In genomic region chr17:57995076-57995956, GRCh38 we compare ENCODE assay signal across 1 cellular context.
TF ChIP-seq lines count a peak whose summit lies in the region.

No MANE protein-coding gene starts in this region.

TF ChIP-seq in HepG2, 621 proteins besides CTCF, POLR2A, EP300 and RAD21 (continued from another document and continues in another):
- TF ChIP-seq AKNA (CRISPR knock-in tag; IDR thresholded peaks at IDR 0.05; ENCODE audit: borderline replicate concordance) (0 out of 2 replicates have a peak, but pooled peaks have one; percentile 24), KAT7 (CRISPR knock-in tag; IDR thresholded peaks at IDR 0.05; ENCODE audit: borderline replicate concordance) (no peak; the same call in 1 of the 2 replicates), ZGPAT (CRISPR knock-in tag; IDR thresholded peaks at IDR 0.05) (no peak; the same call in 1 of the 2 replicates), GTF3A (CRISPR knock-in tag; conservative IDR thresholded peaks at IDR 0.05) (0 out of 2 replicates have a peak, but pooled peaks have one; percentile 32), ATF7 (IDR thresholded peaks at IDR 0.05) (no peak), ATF7 (CRISPR knock-in tag; IDR thresholded peaks at IDR 0.05) (no peak), EHMT2 (IDR thresholded peaks at IDR 0.05; ENCODE audit: borderline replicate concordance, low read depth, low read length) (no peak), MIXL1 (CRISPR knock-in tag; IDR thresholded peaks at IDR 0.05) (peak; percentile 39; the same call in 1 of the 2 replicates), CHD2 (IDR thresholded peaks at IDR 0.05; ENCODE audit: low read depth, low read length) (no peak), PRDM10 (CRISPR knock-in tag; IDR thresholded peaks at IDR 0.05; ENCODE audit: low read depth) (peak; percentile 40; the same call in 1 of the 2 replicates), ZNF12 (CRISPR knock-in tag; IDR thresholded peaks at IDR 0.05) (0 out of 2 replicates have a peak, but pooled peaks have one; percentile 18), LCORL (IDR thresholded peaks at IDR 0.05) (no peak), LCORL (CRISPR knock-in tag; IDR thresholded peaks at IDR 0.05) (no peak), HMGXB4 (CRISPR knock-in tag; IDR thresholded peaks at IDR 0.05; ENCODE audit: borderline replicate concordance in 1 of 2, low read depth in 1 of 2) (peak; percentile 30 to 37; a peak in 1 of 4 replicates), DPF2 (CRISPR knock-in tag; IDR thresholded peaks at IDR 0.05; ENCODE audit: borderline replicate concordance, low read depth) (no peak), ESRRA (CRISPR knock-in tag; IDR thresholded peaks at IDR 0.05; ENCODE audit: low read depth) (0 out of 2 replicates have a peak, but pooled peaks have one; percentile 26), ZNF143 (CRISPR knock-in tag; IDR thresholded peaks at IDR 0.05) (no peak), ZNF331 (CRISPR knock-in tag; IDR thresholded peaks at IDR 0.05) (peak; percentile 33; the same call in 1 of the 2 replicates), ZFP82 (CRISPR knock-in tag; IDR thresholded peaks at IDR 0.05; ENCODE audit: borderline replicate concordance) (0 out of 2 replicates have a peak, but pooled peaks have one; percentile 18), STAG1 (CRISPR knock-in tag; IDR thresholded peaks at IDR 0.05) (peak; percentile 94), ZNF724P (CRISPR knock-in tag; IDR thresholded peaks at IDR 0.05; ENCODE audit: borderline replicate concordance) (no peak), THAP7 (CRISPR knock-in tag; IDR thresholded peaks at IDR 0.05) (no peak), RXRB (CRISPR knock-in tag; IDR thresholded peaks at IDR 0.05; ENCODE audit: borderline replicate concordance) (peak; percentile 25; the same call in 1 of the 2 replicates), NCOA5 (CRISPR knock-in tag; IDR thresholded peaks at IDR 0.05) (no peak), ZBTB33 (CRISPR knock-in tag; IDR thresholded peaks at IDR 0.05) (peak; percentile 34; the same call in 1 of the 2 replicates), CENPBD1 (CRISPR knock-in tag; IDR thresholded peaks at IDR 0.05; ENCODE audit: borderline replicate concordance, low read depth) (no peak), CAMTA2 (CRISPR knock-in tag; IDR thresholded peaks at IDR 0.05; ENCODE audit: borderline replicate concordance) (peak; percentile 39; the same call in 1 of the 2 replicates), HDAC2 (CRISPR knock-in tag; IDR thresholded peaks at IDR 0.05) (peak; percentile 35; the same call in 1 of the 2 replicates), PHF8 (CRISPR knock-in tag; IDR thresholded peaks at IDR 0.05) (0 out of 2 replicates have a peak, but pooled peaks have one; percentile 21), ZMYM4 (CRISPR knock-in tag; IDR thresholded peaks at IDR 0.05) (peak; percentile 52), ZFP36L2 (CRISPR knock-in tag; IDR thresholded peaks at IDR 0.05) (no peak), ZNF614 (CRISPR knock-in tag; IDR thresholded peaks at IDR 0.05; ENCODE audit: borderline replicate concordance) (peak; percentile 59; the same call in 1 of the 2 replicates), ZNF224 (CRISPR knock-in tag; IDR thresholded peaks at IDR 0.05) (no peak), GLI4 (CRISPR knock-in tag; IDR thresholded peaks at IDR 0.05; ENCODE audit: borderline replicate concordance) (no peak), ZNF678 (CRISPR knock-in tag; IDR thresholded peaks at IDR 0.05) (no peak), MYNN (CRISPR knock-in tag; IDR thresholded peaks at IDR 0.05; ENCODE audit: low read depth) (peak; percentile 60; the same call in 1 of the 2 replicates), SOX13 (IDR thresholded peaks at IDR 0.05) (0 out of 2 replicates have a peak, but pooled peaks have one; percentile 9), SOX13 (CRISPR knock-in tag; conservative IDR thresholded peaks at IDR 0.05 in 1 of 2, IDR thresholded peaks at IDR 0.05 in 1 of 2) (peak; percentile 5 to 59; a peak in 2 of 4 replicates), ZC3H4 (CRISPR knock-in tag; IDR thresholded peaks at IDR 0.05; ENCODE audit: borderline replicate concordance) (peak; percentile 93; the same call in 1 of the 2 replicates), ZNF234 (CRISPR knock-in tag; conservative IDR thresholded peaks at IDR 0.05) (no peak), IRF1 (CRISPR knock-in tag; IDR thresholded peaks at IDR 0.05; ENCODE audit: low read depth) (no peak), BORCS8-MEF2B (CRISPR knock-in tag; IDR thresholded peaks at IDR 0.05) (peak; percentile 72), HOXA9 (CRISPR knock-in tag; IDR thresholded peaks at IDR 0.05; ENCODE audit: borderline replicate concordance) (no peak), MAZ (IDR thresholded peaks at IDR 0.05; ENCODE audit: borderline replicate concordance, low read depth, low read length) (no peak), MAZ (CRISPR knock-in tag; IDR thresholded peaks at IDR 0.05; ENCODE audit: low read depth) (peak; percentile 35; the same call in 1 of the 2 replicates), ZSCAN20 (CRISPR knock-in tag; IDR thresholded peaks at IDR 0.05; ENCODE audit: borderline replicate concordance) (no peak), SP1 (IDR thresholded peaks at IDR 0.05) (no peak), SP1 (CRISPR knock-in tag; IDR thresholded peaks at IDR 0.05) (0 out of 2 replicates have a peak, but pooled peaks have one; percentile 29), POLR2G (IDR thresholded peaks at IDR 0.05; ENCODE audit: low read depth, low read length) (peak; percentile 94), ZNF775 (CRISPR knock-in tag; IDR thresholded peaks at IDR 0.05; ENCODE audit: borderline replicate concordance) (no peak), FOSL1 (CRISPR knock-in tag; IDR thresholded peaks at IDR 0.05; ENCODE audit: borderline replicate concordance) (no peak), ATF7-NPFF (CRISPR knock-in tag; IDR thresholded peaks at IDR 0.05; ENCODE audit: low read depth) (0 out of 2 replicates have a peak, but pooled peaks have one; percentile 1), FOSL2 (CRISPR knock-in tag; IDR thresholded peaks at IDR 0.05) (peak; percentile 37; the same call in 1 of the 2 replicates)
